1 cellular context compared by ENCODE assay signal in genomic region chr13:23915308-23915707, GRCh38.
A peak's percentile ranks its signal among the peaks of the same experiment; 100 is the strongest.
TF ChIP-seq lines count a peak whose summit lies in the region.

No MANE protein-coding gene starts in this region.

TF ChIP-seq in HepG2, 621 proteins besides CTCF, POLR2A, EP300 and RAD21:
- TF ChIP-seq, protein P1, sequence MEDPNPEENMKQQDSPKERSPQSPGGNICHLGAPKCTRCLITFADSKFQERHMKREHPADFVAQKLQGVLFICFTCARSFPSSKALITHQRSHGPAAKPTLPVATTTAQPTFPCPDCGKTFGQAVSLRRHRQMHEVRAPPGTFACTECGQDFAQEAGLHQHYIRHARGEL (CRISPR knock-in tag; IDR thresholded peaks at IDR 0.05) = no peak
- TF ChIP-seq FOXA1 (IDR thresholded peaks at IDR 0.05) (no peak), FOXA1 (CRISPR knock-in tag; IDR thresholded peaks at IDR 0.05) (0 out of 2 replicates have a peak, but pooled peaks have one; percentile 29), ZNF530 (CRISPR knock-in tag; IDR thresholded peaks at IDR 0.05; ENCODE audit: low read depth) (no peak), MAFK (conservative IDR thresholded peaks at IDR 0.05 in 1 of 2, IDR thresholded peaks at IDR 0.05 in 1 of 2; ENCODE audit: low read length in 2 of 2) (0 out of 4 replicates have a peak, but pooled peaks of 1 of the 2 experiments have one; percentile 7)
TF ChIP-seq in HepG2: peak in this region for 2.
